ENCODE assay signal across 1 cellular context in the genomic region with DNA sequence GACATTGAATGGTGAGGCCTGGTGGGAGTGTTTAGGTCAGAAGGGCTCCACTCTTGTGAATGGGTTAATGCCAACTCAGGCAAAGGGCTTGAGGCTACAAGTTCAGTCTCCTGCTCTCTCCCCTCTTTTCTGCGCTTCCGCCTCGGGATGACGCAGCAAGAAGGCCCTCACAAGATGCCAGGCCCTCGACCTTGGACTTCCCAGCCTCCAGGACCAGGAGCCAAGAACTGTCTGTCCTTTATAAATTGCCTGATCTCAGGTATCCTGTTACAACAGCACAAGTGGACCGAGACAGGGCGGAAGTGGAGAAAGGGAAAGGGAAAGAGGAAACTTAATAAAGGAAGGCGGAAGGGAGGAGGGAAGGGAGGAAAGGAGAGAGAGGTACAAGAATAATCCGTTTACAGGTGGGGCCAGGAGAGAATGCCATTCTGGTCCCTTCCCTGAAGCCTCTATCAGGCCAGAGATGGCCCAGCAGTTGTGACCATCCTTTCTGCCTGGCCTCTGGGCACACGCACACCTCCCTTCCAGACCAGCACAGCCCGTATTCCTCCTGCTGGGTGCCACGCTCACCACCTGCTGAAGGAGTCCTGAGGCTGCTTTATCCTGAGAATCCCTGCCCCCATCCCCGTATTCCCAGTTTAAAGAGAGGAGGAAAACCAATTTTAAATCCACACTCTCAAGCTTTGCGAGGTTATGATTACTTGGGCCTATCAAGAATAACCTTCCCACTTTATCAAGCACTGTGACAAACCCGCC.
TF ChIP-seq lines count a peak whose summit lies in the region.

No MANE protein-coding gene starts in this region.

TF ChIP-seq in H1, 55 proteins besides CTCF, POLR2A, EP300 and RAD21 (continued from another document):
- TF ChIP-seq TAF1 (IDR thresholded peaks at IDR 0.05; ENCODE audit: low read depth, low read length) (no peak), SIN3A (conservative IDR thresholded peaks at IDR 0.05 in 1 of 2, IDR thresholded peaks at IDR 0.05 in 1 of 2; ENCODE audit: low read depth in 1 of 2, low read length in 2 of 2) (no peak), CEBPB (IDR thresholded peaks at IDR 0.05; ENCODE audit: low read depth, low read length) (no peak), TAF7 (optimal IDR thresholded peaks at IDR 0.05; ENCODE audit: borderline replicate concordance, low read depth, low read length) (no peak), SIX5 (IDR thresholded peaks at IDR 0.05; ENCODE audit: low read depth, low read length) (no peak), MAFK (IDR thresholded peaks at IDR 0.05; ENCODE audit: low read depth, low read length) (no peak), CREB1 (IDR thresholded peaks at IDR 0.05) (no peak), POU5F1 (IDR thresholded peaks at IDR 0.05; ENCODE audit: low read depth, low read length) (no peak), CBX5 (IDR thresholded peaks at IDR 0.05; ENCODE audit: low read depth, low read length) (no peak)
- TF ChIP-seq, protein P1, sequence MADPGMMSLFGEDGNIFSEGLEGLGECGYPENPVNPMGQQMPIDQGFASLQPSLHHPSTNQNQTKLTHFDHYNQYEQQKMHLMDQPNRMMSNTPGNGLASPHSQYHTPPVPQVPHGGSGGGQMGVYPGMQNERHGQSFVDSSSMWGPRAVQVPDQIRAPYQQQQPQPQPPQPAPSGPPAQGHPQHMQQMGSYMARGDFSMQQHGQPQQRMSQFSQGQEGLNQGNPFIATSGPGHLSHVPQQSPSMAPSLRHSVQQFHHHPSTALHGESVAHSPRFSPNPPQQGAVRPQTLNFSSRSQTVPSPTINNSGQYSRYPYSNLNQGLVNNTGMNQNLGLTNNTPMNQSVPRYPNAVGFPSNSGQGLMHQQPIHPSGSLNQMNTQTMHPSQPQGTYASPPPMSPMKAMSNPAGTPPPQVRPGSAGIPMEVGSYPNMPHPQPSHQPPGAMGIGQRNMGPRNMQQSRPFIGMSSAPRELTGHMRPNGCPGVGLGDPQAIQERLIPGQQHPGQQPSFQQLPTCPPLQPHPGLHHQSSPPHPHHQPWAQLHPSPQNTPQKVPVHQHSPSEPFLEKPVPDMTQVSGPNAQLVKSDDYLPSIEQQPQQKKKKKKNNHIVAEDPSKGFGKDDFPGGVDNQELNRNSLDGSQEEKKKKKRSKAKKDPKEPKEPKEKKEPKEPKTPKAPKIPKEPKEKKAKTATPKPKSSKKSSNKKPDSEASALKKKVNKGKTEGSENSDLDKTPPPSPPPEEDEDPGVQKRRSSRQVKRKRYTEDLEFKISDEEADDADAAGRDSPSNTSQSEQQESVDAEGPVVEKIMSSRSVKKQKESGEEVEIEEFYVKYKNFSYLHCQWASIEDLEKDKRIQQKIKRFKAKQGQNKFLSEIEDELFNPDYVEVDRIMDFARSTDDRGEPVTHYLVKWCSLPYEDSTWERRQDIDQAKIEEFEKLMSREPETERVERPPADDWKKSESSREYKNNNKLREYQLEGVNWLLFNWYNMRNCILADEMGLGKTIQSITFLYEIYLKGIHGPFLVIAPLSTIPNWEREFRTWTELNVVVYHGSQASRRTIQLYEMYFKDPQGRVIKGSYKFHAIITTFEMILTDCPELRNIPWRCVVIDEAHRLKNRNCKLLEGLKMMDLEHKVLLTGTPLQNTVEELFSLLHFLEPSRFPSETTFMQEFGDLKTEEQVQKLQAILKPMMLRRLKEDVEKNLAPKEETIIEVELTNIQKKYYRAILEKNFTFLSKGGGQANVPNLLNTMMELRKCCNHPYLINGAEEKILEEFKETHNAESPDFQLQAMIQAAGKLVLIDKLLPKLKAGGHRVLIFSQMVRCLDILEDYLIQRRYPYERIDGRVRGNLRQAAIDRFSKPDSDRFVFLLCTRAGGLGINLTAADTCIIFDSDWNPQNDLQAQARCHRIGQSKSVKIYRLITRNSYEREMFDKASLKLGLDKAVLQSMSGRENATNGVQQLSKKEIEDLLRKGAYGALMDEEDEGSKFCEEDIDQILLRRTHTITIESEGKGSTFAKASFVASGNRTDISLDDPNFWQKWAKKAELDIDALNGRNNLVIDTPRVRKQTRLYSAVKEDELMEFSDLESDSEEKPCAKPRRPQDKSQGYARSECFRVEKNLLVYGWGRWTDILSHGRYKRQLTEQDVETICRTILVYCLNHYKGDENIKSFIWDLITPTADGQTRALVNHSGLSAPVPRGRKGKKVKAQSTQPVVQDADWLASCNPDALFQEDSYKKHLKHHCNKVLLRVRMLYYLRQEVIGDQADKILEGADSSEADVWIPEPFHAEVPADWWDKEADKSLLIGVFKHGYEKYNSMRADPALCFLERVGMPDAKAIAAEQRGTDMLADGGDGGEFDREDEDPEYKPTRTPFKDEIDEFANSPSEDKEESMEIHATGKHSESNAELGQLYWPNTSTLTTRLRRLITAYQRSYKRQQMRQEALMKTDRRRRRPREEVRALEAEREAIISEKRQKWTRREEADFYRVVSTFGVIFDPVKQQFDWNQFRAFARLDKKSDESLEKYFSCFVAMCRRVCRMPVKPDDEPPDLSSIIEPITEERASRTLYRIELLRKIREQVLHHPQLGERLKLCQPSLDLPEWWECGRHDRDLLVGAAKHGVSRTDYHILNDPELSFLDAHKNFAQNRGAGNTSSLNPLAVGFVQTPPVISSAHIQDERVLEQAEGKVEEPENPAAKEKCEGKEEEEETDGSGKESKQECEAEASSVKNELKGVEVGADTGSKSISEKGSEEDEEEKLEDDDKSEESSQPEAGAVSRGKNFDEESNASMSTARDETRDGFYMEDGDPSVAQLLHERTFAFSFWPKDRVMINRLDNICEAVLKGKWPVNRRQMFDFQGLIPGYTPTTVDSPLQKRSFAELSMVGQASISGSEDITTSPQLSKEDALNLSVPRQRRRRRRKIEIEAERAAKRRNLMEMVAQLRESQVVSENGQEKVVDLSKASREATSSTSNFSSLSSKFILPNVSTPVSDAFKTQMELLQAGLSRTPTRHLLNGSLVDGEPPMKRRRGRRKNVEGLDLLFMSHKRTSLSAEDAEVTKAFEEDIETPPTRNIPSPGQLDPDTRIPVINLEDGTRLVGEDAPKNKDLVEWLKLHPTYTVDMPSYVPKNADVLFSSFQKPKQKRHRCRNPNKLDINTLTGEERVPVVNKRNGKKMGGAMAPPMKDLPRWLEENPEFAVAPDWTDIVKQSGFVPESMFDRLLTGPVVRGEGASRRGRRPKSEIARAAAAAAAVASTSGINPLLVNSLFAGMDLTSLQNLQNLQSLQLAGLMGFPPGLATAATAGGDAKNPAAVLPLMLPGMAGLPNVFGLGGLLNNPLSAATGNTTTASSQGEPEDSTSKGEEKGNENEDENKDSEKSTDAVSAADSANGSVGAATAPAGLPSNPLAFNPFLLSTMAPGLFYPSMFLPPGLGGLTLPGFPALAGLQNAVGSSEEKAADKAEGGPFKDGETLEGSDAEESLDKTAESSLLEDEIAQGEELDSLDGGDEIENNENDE (IDR thresholded peaks at IDR 0.05; ENCODE audit: insufficient replicate concordance, low read length), result no peak
